ENCODE assay signal across 30 cellular contexts in genomic region chr11:79241205-79241604, GRCh38.
"Had no signal": no experiment of that assay in that cellular context is flagged by ENCODE, and none has a peak within 500 bp of the region (broad histone marks: within the 10 kb centered on the region; RNA-seq: fewer than 3 reads in every experiment).

No MANE protein-coding gene starts in this region.

- H3K4me1 Mint-ChIP-seq: stimulated activated naive CD8-positive, alpha-beta T cell treated with anti-CD3 and anti-CD28 coated beads, Interleukin-15, amount 100 ng/mL, for 72 hours had no signal

- H3K9me3 Mint-ChIP-seq: dendritic cell treated with granulocyte-macrophage colony-stimulating factor and Interleukin-4, amounts not matched to agents 40 ng/mL and 50 ng/mL, for 4 days; mesothelial cell of epicardium; naive B cell; natural killer cell treated with Interleukin-12 subunit alpha and Interleukin-12 subunit beta and Interleukin-15 and Interleukin-18, amount 100 ng/mL, for 72 hours; stimulated activated naive CD8-positive, alpha-beta T cell treated with anti-CD3 and anti-CD28 coated beads, Interleukin-15, amount 100 ng/mL, for 72 hours had no signal

- H3K36me3 Mint-ChIP-seq: mesothelial cell of epicardium; naive B cell; natural killer cell treated with Interleukin-12 subunit alpha and Interleukin-12 subunit beta and Interleukin-15 and Interleukin-18, amount 100 ng/mL, for 72 hours had no signal

- H3K27me3 Mint-ChIP-seq: naive B cell; natural killer cell treated with Interleukin-12 subunit alpha and Interleukin-12 subunit beta and Interleukin-15 and Interleukin-18, amount 100 ng/mL, for 72 hours; progenitor cell of endocrine pancreas had no signal

- H3K4me3 Mint-ChIP-seq: dendritic cell treated with granulocyte-macrophage colony-stimulating factor and Interleukin-4, amounts not matched to agents 40 ng/mL and 50 ng/mL, for 4 days; mesothelial cell of epicardium; naive B cell; natural killer cell treated with Interleukin-12 subunit alpha and Interleukin-12 subunit beta and Interleukin-15 and Interleukin-18, amount 100 ng/mL, for 72 hours; stimulated activated naive CD8-positive, alpha-beta T cell treated with anti-CD3 and anti-CD28 coated beads, Interleukin-15, amount 100 ng/mL, for 72 hours had no signal

- H3K9ac ChIP-seq: parathyroid adenoma had no signal

- H3K9me3 ChIP-seq: esophagus muscularis mucosa, gastroesophageal sphincter, heart left ventricle, left lung, mucosa of descending colon, neutrophil, right atrium auricular region, suprapubic skin, transverse colon, upper lobe of right lung, uterus had no signal

- H3K27me3 ChIP-seq: esophagus muscularis mucosa, foreskin keratinocyte, gastroesophageal sphincter, heart left ventricle, hepatocyte, neutrophil, right atrium auricular region, suprapubic skin, transverse colon, upper lobe of right lung, uterus had no signal

- H3K4me2 ChIP-seq: hepatocyte, smooth muscle cell had no signal

- DNase-seq: effector CD8-positive, alpha-beta T cell; foreskin keratinocyte; heart left ventricle; kidney; left lung; mesenchymal stem cell; mucosa of descending colon; naive B cell; stimulated activated CD4-positive, alpha-beta T cell treated with anti-CD3 and anti-CD28 coated beads, Interleukin-12 subunit alpha, Interleukin-12 subunit beta, amount 100 ng/mL, for 4 hours; stimulated activated CD4-positive, alpha-beta T cell treated with anti-CD3 and anti-CD28 coated beads, Interleukin-1b, Interleukin-23, amount 100 ng/mL, for 48 hours; stimulated activated CD4-positive, alpha-beta T cell treated with anti-CD3 and anti-CD28 coated beads, Interleukin-4, amount 100 ng/mL, for 1 hour; stimulated activated CD8-positive, alpha-beta memory T cell treated with anti-CD3 and anti-CD28 coated beads, Interleukin-4, amount 100 ng/mL, for 48 hours; stimulated activated naive CD4-positive, alpha-beta T cell; stimulated activated naive CD8-positive, alpha-beta T cell treated with anti-CD3 and anti-CD28 coated beads, Interleukin-15, amount 100 ng/mL, for 72 hours; transverse colon; upper lobe of right lung; uterus had no signal

- ATAC-seq: foreskin keratinocyte; gastroesophageal sphincter; heart left ventricle; left lung; mucosa of descending colon; sciatic nerve; stimulated activated naive CD8-positive, alpha-beta T cell treated with anti-CD3 and anti-CD28 coated beads, Interleukin-15, amount 100 ng/mL, for 72 hours; upper lobe of right lung had no signal

- H3K4me1 ChIP-seq: left lung, parathyroid adenoma had no signal

- H3K27ac Mint-ChIP-seq: dendritic cell treated with granulocyte-macrophage colony-stimulating factor and Interleukin-4, amounts not matched to agents 40 ng/mL and 50 ng/mL, for 4 days; mesothelial cell of epicardium; natural killer cell treated with Interleukin-12 subunit alpha and Interleukin-12 subunit beta and Interleukin-15 and Interleukin-18, amount 100 ng/mL, for 72 hours; progenitor cell of endocrine pancreas; stimulated activated naive CD8-positive, alpha-beta T cell treated with anti-CD3 and anti-CD28 coated beads, Interleukin-15, amount 100 ng/mL, for 72 hours had no signal

- H3K27ac ChIP-seq: esophagus muscularis mucosa, foreskin keratinocyte, gastroesophageal sphincter, heart left ventricle, hepatocyte, left lung, neutrophil, parathyroid adenoma, right atrium auricular region, suprapubic skin, transverse colon, upper lobe of right lung, uterus had no signal

- H3K36me3 ChIP-seq: esophagus muscularis mucosa, gastroesophageal sphincter, heart left ventricle, left lung, neutrophil, right atrium auricular region, suprapubic skin, transverse colon, upper lobe of right lung, uterus had no signal

- H3K4me3 ChIP-seq: esophagus muscularis mucosa, gastroesophageal sphincter, heart left ventricle, hepatocyte, left lung, mucosa of descending colon, right atrium auricular region, smooth muscle cell, suprapubic skin, transverse colon, upper lobe of right lung, uterus had no signal
